Comparison of ENCODE assay signal across 1 cellular context in the genomic region with DNA sequence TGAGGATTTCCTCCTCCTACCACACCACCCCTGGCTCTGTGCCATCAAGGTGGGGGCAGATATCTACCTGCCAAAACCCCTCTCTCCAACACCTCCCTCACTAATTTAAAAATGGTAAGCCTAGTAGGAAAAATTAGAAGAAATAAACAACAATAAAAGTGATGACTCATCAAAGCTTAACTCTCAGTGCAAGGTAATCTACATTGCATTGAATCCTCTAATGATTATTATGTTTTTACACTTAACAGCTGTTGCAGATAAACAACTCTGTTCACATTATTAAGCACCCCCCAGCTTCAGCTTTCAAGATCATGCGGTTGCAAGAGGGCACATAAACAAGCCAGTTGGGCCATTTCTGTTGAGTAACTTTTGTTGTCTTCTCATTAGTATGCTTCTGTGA.
TF ChIP-seq lines count a peak whose summit lies in the region.

No MANE protein-coding gene starts in this region.

TF ChIP-seq in GM23338, 12 proteins besides CTCF, POLR2A, EP300 and RAD21 (continued from another document):
- TF ChIP-seq REST (IDR thresholded peaks at IDR 0.05; ENCODE audit: unreplicated experiment), result no peak
- TF ChIP-seq NANOG (IDR thresholded peaks at IDR 0.05; ENCODE audit: borderline replicate concordance), result no peak
- no peak for TF ChIP-seq POLR2AphosphoS5 (IDR thresholded peaks at IDR 0.05; ENCODE audit: low read depth)
- TF ChIP-seq CREB1 (CRISPR knock-in tag; IDR thresholded peaks at IDR 0.05; ENCODE audit: low read depth), result no peak
- TF ChIP-seq STAT1 (IDR thresholded peaks at IDR 0.05; ENCODE audit: unreplicated experiment), result no peak
- TF ChIP-seq ETS1 (IDR thresholded peaks at IDR 0.05), result no peak
- TF ChIP-seq ZNF114 (CRISPR knock-in tag; IDR thresholded peaks at IDR 0.05), result no peak
- no peak for TF ChIP-seq ZNF331 (CRISPR knock-in tag; IDR thresholded peaks at IDR 0.05; ENCODE audit: low read depth)
